ENCODE assay signal across 23 cellular contexts in the genomic region with DNA sequence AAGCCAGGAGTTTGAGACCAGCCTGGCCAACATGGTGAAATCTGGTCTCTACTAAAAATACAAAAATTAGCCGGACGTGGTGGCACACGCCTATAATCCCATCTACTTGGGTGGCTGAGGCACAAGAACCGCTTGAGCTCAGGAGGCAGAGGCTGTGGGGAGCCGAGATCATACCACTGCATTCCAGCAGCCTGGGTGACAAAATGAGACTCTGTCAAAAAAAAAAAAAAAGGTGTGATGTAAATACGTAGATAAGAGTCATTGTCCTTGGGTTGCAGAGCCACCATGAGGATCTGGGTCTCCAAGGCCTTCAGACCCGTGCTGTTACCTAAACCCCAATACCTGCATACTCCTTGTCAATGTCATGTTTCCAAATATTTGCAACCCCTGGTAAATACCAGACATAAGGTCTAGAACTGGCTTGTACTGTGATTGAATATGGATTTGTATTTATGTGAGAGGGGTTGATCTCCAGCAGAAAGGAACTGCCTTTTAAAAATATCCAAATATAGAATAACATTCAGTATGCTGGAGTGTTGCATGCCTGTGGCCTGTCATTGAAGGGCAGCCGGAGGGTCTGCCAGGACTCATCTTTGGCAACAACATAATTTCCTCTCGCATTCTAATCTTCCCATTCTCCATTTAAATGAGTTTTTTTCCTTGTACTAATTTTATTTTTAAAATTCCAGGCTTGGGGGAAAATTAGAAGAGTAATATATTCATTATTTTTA. TPM values are rescaled to one million over a fixed set of nuclear protein-coding genes. Genes with fewer than 3 reads are reported as not detected.
"Had no signal": no experiment of that assay in that cellular context is flagged by ENCODE, and none has a peak within 500 bp of the region (broad histone marks: within the 10 kb centered on the region; RNA-seq: fewer than 3 reads in every experiment).

No MANE protein-coding gene starts in this region.

- H3K27ac ChIP-seq: colonic mucosa, hepatocyte, skin epidermis, stomach had no signal

- H3K36me3 ChIP-seq: colonic mucosa, stomach had no signal

- H2AFZ ChIP-seq: hepatocyte had no signal

- H3K9me3 ChIP-seq: colonic mucosa, mucosa of descending colon had no signal

- ATAC-seq: mucosa of descending colon, sciatic nerve had no signal

- DNase-seq: colonic mucosa; dermis blood vessel endothelial cell; erythroblast; foreskin melanocyte; mucosa of descending colon; nephron progenitor cell; posterior cingulate gyrus; stimulated activated CD4-positive, alpha-beta T cell treated with anti-CD3 and anti-CD28 coated beads, Interleukin-12 subunit alpha, Interleukin-12 subunit beta, amount 100 ng/mL, for 4 hours; stimulated activated naive CD4-positive, alpha-beta T cell; stomach; substantia nigra had no signal

- H3K79me2 ChIP-seq: hepatocyte had no signal

- H3K4me3 ChIP-seq: colonic mucosa, hepatocyte, mucosa of descending colon, skin epidermis, stomach had no signal

- H3K4me2 ChIP-seq: hepatocyte had no signal

- H3K27me3 ChIP-seq: colonic mucosa, hepatocyte, stomach had no signal

- H3K4me3 Mint-ChIP-seq: nephron progenitor cell had no signal

- H3K27ac Mint-ChIP-seq: nephron progenitor cell had no signal

- H3K4me1 ChIP-seq: colonic mucosa, stomach had no signal

RNA-seq across cellular contexts. Expression of a gene that starts 40.4 kb away (rescaled TPM):
- total RNA-seq: cerebellum, colonic mucosa, dermis blood vessel endothelial cell, endothelial cell of umbilical vein, hepatocyte, kidney epithelial cell, liver, lung microvascular endothelial cell, mucosa of descending colon, omental fat pad, pulmonary artery endothelial cell, sciatic nerve, stomach, urinary bladder had no signal
- polyA plus RNA-seq: endothelial cell of umbilical vein, hepatocyte, liver, stomach, thymus, urinary bladder had no signal
